In genomic region chr5:41650131-41650530, GRCh38 we compare ENCODE assay signal across 17 cellular contexts.
DNase-seq lines count a peak whose midpoint lies in the region; ATAC-seq and TF ChIP-seq lines count a peak whose summit lies in the region.
"Had no signal": no experiment of that assay in that cellular context is flagged by ENCODE, and none has a peak within 500 bp of the region (broad histone marks: within the 10 kb centered on the region; RNA-seq: fewer than 3 reads in every experiment).

No MANE protein-coding gene starts in this region.

- TF ChIP-seq POLR2A in IMR-90 (IDR thresholded peaks at IDR 0.05; ENCODE audit: low read depth, low read length) (no peak), gastroesophageal sphincter (IDR thresholded peaks at IDR 0.05) (no peak)

- ATAC-seq in IMR-90 (ENCODE audit: low read depth) = no peak
- ATAC-seq in gastroesophageal sphincter = no peak
- ATAC-seq: GM12878, HCT116 had no signal

- peak overlapping the region; percentile 32; the same call in 1 of the 2 replicates for H4K91ac ChIP-seq in IMR-90 (ENCODE audit: insufficient read depth, low read depth, low read length)

- H3K4me1 ChIP-seq in IMR-90 (ENCODE audit: control insufficient read depth, insufficient read depth, low read length) (peaks cover 5% of the 10 kb centered on the region), osteoblast (ENCODE audit: insufficient read depth, low read length) (peaks cover 24% of the 10 kb centered on the region), gastroesophageal sphincter (no peaks in the 10 kb centered on the region)
- H3K4me1 ChIP-seq: BLaER1 treated with 17β-estradiol and CSF1 and Interleukin-3, amounts not matched to agents 10 nM and 100 nM had no signal

- H3K9me1 ChIP-seq in IMR-90 (ENCODE audit: insufficient read depth, low read length) = no peaks in the 10 kb centered on the region

- H3K4ac ChIP-seq in IMR-90 (ENCODE audit: low read depth, low read length) = no peak overlapping the region

- H3K36me3 Mint-ChIP-seq in chondrocyte (ENCODE audit: low read depth) = no peaks in the 10 kb centered on the region
- H3K36me3 Mint-ChIP-seq: CD4-positive, CD25-positive, alpha-beta regulatory T cell; CD8-positive, alpha-beta memory T cell had no signal

- H2AK5ac ChIP-seq in IMR-90 (ENCODE audit: low read depth, low read length) = no peak overlapping the region

- no peak overlapping the region for H3K9ac ChIP-seq in IMR-90 (ENCODE audit: low read depth, low read length)
- H3K9ac ChIP-seq: BLaER1 treated with 17β-estradiol and CSF1 and Interleukin-3, amounts not matched to agents 10 nM and 100 nM had no signal

- H3K18ac ChIP-seq in IMR-90 (ENCODE audit: low read depth, low read length) = no peak overlapping the region

- H3K27ac Mint-ChIP-seq in chondrocyte (ENCODE audit: unreplicated experiment) = peak overlapping the region; percentile 78
- H3K27ac Mint-ChIP-seq: B cell; CD4-positive, CD25-positive, alpha-beta regulatory T cell; CD8-positive, alpha-beta memory T cell; HFFc6 had no signal

- H3K4me3 ChIP-seq in IMR-90 (ENCODE audit: insufficient read depth, low read depth, low read length) = no peak overlapping the region
- no peak overlapping the region for H3K4me3 ChIP-seq in osteoblast (ENCODE audit: insufficient read depth, low read length)
- H3K4me3 ChIP-seq in gastroesophageal sphincter = no peak overlapping the region
- no peak overlapping the region for H3K4me3 ChIP-seq in foreskin fibroblast (ENCODE audit: low read depth in 1 of 2, low read length in 2 of 2)
- H3K4me3 ChIP-seq: BLaER1 treated with 17β-estradiol and CSF1 and Interleukin-3, amounts not matched to agents 10 nM and 100 nM; GM12878 had no signal

- TF ChIP-seq EP300 in gastroesophageal sphincter (IDR thresholded peaks at IDR 0.05) = no peak

- H2AFZ ChIP-seq in IMR-90 (replicated peaks; ENCODE audit: low read length, poor library complexity) (no peak overlapping the region), osteoblast (ENCODE audit: low read length) (peak overlapping the region; percentile 25)

- no peak for TF ChIP-seq RAD21 in IMR-90 (IDR thresholded peaks at IDR 0.05; ENCODE audit: low read length)

- H3K9me3 ChIP-seq in IMR-90 (ENCODE audit: control insufficient read depth, insufficient read depth, low read length) (no peaks in the 10 kb centered on the region), osteoblast (ENCODE audit: low read depth, low read length) (no peaks in the 10 kb centered on the region), gastroesophageal sphincter (peaks cover 0 to 7% (median 0%) of the 10 kb centered on the region in 3 donors)
- H3K9me3 ChIP-seq: BLaER1 treated with 17β-estradiol and CSF1 and Interleukin-3, amounts not matched to agents 10 nM and 100 nM had no signal

- no peak overlapping the region for H4K5ac ChIP-seq in IMR-90 (ENCODE audit: low read depth, low read length)

- no peak overlapping the region for H2AK9ac ChIP-seq in IMR-90 (replicated peaks; ENCODE audit: low read depth, low read length, poor library complexity)

- no TSS peak for BruUV-seq in IMR-90 (replicated peaks; lab: Mats Ljungman, UMichigan)

- no peak overlapping the region for H4K8ac ChIP-seq in IMR-90 (ENCODE audit: low read depth in 2 of 2, low read length in 2 of 2)

- H3K4me2 ChIP-seq in IMR-90 (ENCODE audit: low read depth, low read length) = no peak overlapping the region
- peak overlapping the region; percentile 9 for H3K4me2 ChIP-seq in osteoblast (ENCODE audit: insufficient read depth, low read length)
- H3K4me2 ChIP-seq: BLaER1 treated with 17β-estradiol and CSF1 and Interleukin-3, amounts not matched to agents 10 nM and 100 nM had no signal

- no peak overlapping the region for H3K56ac ChIP-seq in IMR-90 (ENCODE audit: extremely low read depth, insufficient read depth, low read length)

- no peaks in the 10 kb centered on the region for H3K79me1 ChIP-seq in IMR-90 (ENCODE audit: low read depth in 1 of 2, low read length in 2 of 2)

- peaks cover 7% of the 10 kb centered on the region for H3K9me3 Mint-ChIP-seq in chondrocyte (ENCODE audit: low read depth)
- H3K9me3 Mint-ChIP-seq: HFFc6 had no signal

- in situ Hi-C loops in IMR-90 (cut with MboI; ENCODE audit: low sequenced_read_pairs) = no loop called here

- no peak overlapping the region for H2BK15ac ChIP-seq in IMR-90 (ENCODE audit: low read depth, low read length)

- CTCF ChIA-PET in IMR-90 (lab: Yijun Ruan, JAX) = interaction anchor here (1.2 kb wide), 1 partner anchor 12 kb away, joined by 3 read pairs; no protein-coding TSS in a partner anchor

- DNase-seq in IMR-90 (no peak), chondrocyte (ENCODE audit: low spot score) (no peak), osteoblast (ENCODE audit: insufficient read length, low spot score, missing footprints) (peak; percentile 50), foreskin fibroblast (no peak)
- DNase-seq: CD4-positive, CD25-positive, alpha-beta regulatory T cell; CD8-positive, alpha-beta memory T cell; DMS 273 treated with DMSO at 0.1 percent for 48 hours; DND-41; GOT3; H7 had no signal

- H2BK20ac ChIP-seq in IMR-90 (ENCODE audit: low read depth, low read length) = no peak overlapping the region

- no peaks in the 10 kb centered on the region for H3K36me3 ChIP-seq in IMR-90 (ENCODE audit: control insufficient read depth, insufficient read depth, low read length)
- no peaks in the 10 kb centered on the region for H3K36me3 ChIP-seq in osteoblast (ENCODE audit: insufficient read depth, low read length)
- H3K36me3 ChIP-seq in gastroesophageal sphincter = no peaks in the 10 kb centered on the region
- H3K36me3 ChIP-seq: BLaER1 treated with 17β-estradiol and CSF1 and Interleukin-3, amounts not matched to agents 10 nM and 100 nM had no signal

- H3K23ac ChIP-seq in IMR-90 (ENCODE audit: low read depth, low read length) = no peak overlapping the region

- no peaks in the 10 kb centered on the region for H4K20me1 ChIP-seq in IMR-90 (ENCODE audit: insufficient read depth, low read length)
- no peaks in the 10 kb centered on the region for H4K20me1 ChIP-seq in osteoblast (ENCODE audit: insufficient read depth, low read length)
- H4K20me1 ChIP-seq: BLaER1 treated with 17β-estradiol and CSF1 and Interleukin-3, amounts not matched to agents 10 nM and 100 nM had no signal

- no peak overlapping the region for H3K4me3 Mint-ChIP-seq in chondrocyte (ENCODE audit: unreplicated experiment)
- H3K4me3 Mint-ChIP-seq: B cell; CD4-positive, CD25-positive, alpha-beta regulatory T cell; CD8-positive, alpha-beta memory T cell; HFFc6 had no signal

- dilution Hi-C loops in IMR-90 (cut with HindIII; ENCODE audit: low sequenced_read_pairs, unreplicated experiment) = no loop called here

- intact Hi-C loops in IMR-90 (cut with micrococcal nuclease) = no loop called here

- no peaks in the 10 kb centered on the region for H3K79me2 ChIP-seq in osteoblast (ENCODE audit: insufficient read depth, low read length)

- TF ChIP-seq CTCF in IMR-90 (conservative IDR thresholded peaks at IDR 0.05; ENCODE audit: low read depth, low read length) (no peak), VCaP (conservative IDR thresholded peaks at IDR 0.05) (no peak), chondrocyte (IDR thresholded peaks at IDR 0.05) (no peak), osteoblast (IDR thresholded peaks at IDR 0.05; ENCODE audit: extremely low read depth, low read depth, low read length) (no peak), gastroesophageal sphincter (IDR thresholded peaks at IDR 0.05) (no peak), foreskin fibroblast (IDR thresholded peaks at IDR 0.05; ENCODE audit: low read depth, low read length) (no peak)

- no peak overlapping the region for H3K14ac ChIP-seq in IMR-90 (replicated peaks; ENCODE audit: low read depth, low read length)

- no peak overlapping the region for H2BK5ac ChIP-seq in IMR-90 (ENCODE audit: low read depth, low read length, poor library complexity, severe bottlenecking)

- H2BK120ac ChIP-seq in IMR-90 (ENCODE audit: low read depth, low read length) = no peak overlapping the region

- WGBS in IMR-90 (ENCODE audit: extremely low coverage in 2 of 2, insufficient read length in 1 of 2), 2 experiments = no CpG with 5 or more reads among the region's 6 CpGs
- WGBS in gastroesophageal sphincter (ENCODE audit: low coverage in 1 of 2), 2 donors = 50 to 83% methylated on average over 2 to 4 of the region's 6 CpGs

- POLR2A ChIA-PET in IMR-90 (lab: Charles Lee; ENCODE audit: unreplicated experiment) = no interaction called here

- H3K27me3 ChIP-seq in IMR-90 (ENCODE audit: control insufficient read depth, insufficient read depth, low read length) (no peaks in the 10 kb centered on the region), osteoblast (ENCODE audit: insufficient read depth, low read length) (no peaks in the 10 kb centered on the region), gastroesophageal sphincter (no peaks in the 10 kb centered on the region)
- H3K27me3 ChIP-seq: BLaER1 treated with 17β-estradiol and CSF1 and Interleukin-3, amounts not matched to agents 10 nM and 100 nM had no signal

- no peak overlapping the region for H3K27ac ChIP-seq in IMR-90 (ENCODE audit: insufficient read depth, low read length)
- peak overlapping the region; percentile 15; the same call in 1 of the 2 replicates for H3K27ac ChIP-seq in VCaP
- H3K27ac ChIP-seq in osteoblast (ENCODE audit: low read depth, low read length) = peak overlapping the region; percentile 46
- H3K27ac ChIP-seq in gastroesophageal sphincter = no peak overlapping the region
- H3K27ac ChIP-seq: BLaER1 treated with 17β-estradiol and CSF1 and Interleukin-3, amounts not matched to agents 10 nM and 100 nM had no signal

- H3K4me1 Mint-ChIP-seq in chondrocyte (ENCODE audit: low read depth) = peaks cover 21% of the 10 kb centered on the region
- H3K4me1 Mint-ChIP-seq: B cell; CD4-positive, CD25-positive, alpha-beta regulatory T cell; CD8-positive, alpha-beta memory T cell had no signal

- peaks cover 11% of the 10 kb centered on the region for H3K27me3 Mint-ChIP-seq in chondrocyte (ENCODE audit: low read depth)
- H3K27me3 Mint-ChIP-seq: B cell; CD4-positive, CD25-positive, alpha-beta regulatory T cell; CD8-positive, alpha-beta memory T cell had no signal

TF ChIP-seq in IMR-90, 13 proteins besides CTCF, POLR2A, EP300 and RAD21:
- TF ChIP-seq CHD1 (IDR thresholded peaks at IDR 0.05; ENCODE audit: low read depth, low read length) = no peak
- no peak for TF ChIP-seq NFE2L2 (IDR thresholded peaks at IDR 0.05; ENCODE audit: low read depth, low read length)
- TF ChIP-seq MXI1 (IDR thresholded peaks at IDR 0.05; ENCODE audit: borderline replicate concordance, low read depth, low read length) = no peak
- no peak for TF ChIP-seq RFX5 (IDR thresholded peaks at IDR 0.05; ENCODE audit: low read depth, low read length)
- TF ChIP-seq BHLHE40 (IDR thresholded peaks at IDR 0.05; ENCODE audit: low read depth, low read length) = no peak

Comparison
In these comparisons a context has a peak if more than half of its experiments do, and no peak if none do; other contexts are left out.
1. H3K27ac ChIP-seq: peak in VCaP (single experiment) and osteoblast (single experiment); none in IMR-90 (single experiment) and gastroesophageal sphincter (0 of 4).